Comparison of ENCODE assay signal across 25 cellular contexts in the genomic region with DNA sequence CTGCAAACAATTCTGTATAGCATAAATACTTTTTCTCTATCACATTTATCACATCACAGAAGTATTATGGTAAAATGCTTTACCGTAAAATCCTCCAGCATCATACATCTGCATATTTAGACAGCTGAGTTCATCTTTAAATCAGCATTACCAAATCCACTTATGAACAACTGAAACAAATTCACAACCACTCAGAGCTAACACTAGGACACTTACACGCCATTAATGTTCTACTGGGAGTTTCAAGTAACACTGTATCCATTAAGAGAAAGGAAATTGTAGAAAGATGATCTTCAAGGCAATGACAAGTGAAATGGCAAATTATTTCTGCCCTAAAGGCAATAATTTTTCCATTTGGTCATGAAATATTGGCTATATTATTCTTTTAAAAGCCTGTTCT.
"Had no signal": no experiment of that assay in that cellular context is flagged by ENCODE, and none has a peak within 500 bp of the region (broad histone marks: within the 10 kb centered on the region; RNA-seq: fewer than 3 reads in every experiment).

No MANE protein-coding gene starts in this region.

- H3K4me3 ChIP-seq: esophagus squamous epithelium, gastroesophageal sphincter had no signal

- H3K4me1 Mint-ChIP-seq: activated CD4-positive, alpha-beta memory T cell treated with anti-CD3 and anti-CD28 coated beads, Interleukin-2, amount 10 ng/mL, durations not matched to agents 7 days and 5 days; activated CD4-positive, alpha-beta T cell treated with anti-CD3 and anti-CD28 coated beads for 36 hours; activated CD4-positive, alpha-beta T cell treated with anti-CD3 and anti-CD28 coated beads, Interleukin-2, amount 10 ng/mL, durations not matched to agents 7 days and 5 days; central memory CD8-positive, alpha-beta T cell had no signal

- H3K27me3 ChIP-seq: brain microvascular endothelial cell, esophagus squamous epithelium, gastroesophageal sphincter had no signal

- H3K27ac Mint-ChIP-seq: activated CD4-positive, alpha-beta memory T cell treated with anti-CD3 and anti-CD28 coated beads, Interleukin-2, amount 10 ng/mL, durations not matched to agents 7 days and 5 days; activated CD4-positive, alpha-beta T cell treated with anti-CD3 and anti-CD28 coated beads for 36 hours; activated CD4-positive, alpha-beta T cell treated with anti-CD3 and anti-CD28 coated beads, Interleukin-2, amount 10 ng/mL, durations not matched to agents 7 days and 5 days; activated naive CD8-positive, alpha-beta T cell; activated T-cell treated with anti-CD3 and anti-CD28 coated beads, Interleukin-2, amount 50 U/mL, for 24 hours; activated T-cell treated with anti-CD3 and anti-CD28 coated beads, Interleukin-2, amount 50 U/mL, for 72 hours had no signal

- H3K36me3 Mint-ChIP-seq: activated naive CD8-positive, alpha-beta T cell had no signal

- H3K27ac ChIP-seq: brain microvascular endothelial cell, epithelial cell of prostate, esophagus squamous epithelium, gastroesophageal sphincter had no signal

- H3K4me3 Mint-ChIP-seq: activated CD4-positive, alpha-beta memory T cell treated with anti-CD3 and anti-CD28 coated beads, Interleukin-2, amount 10 ng/mL, durations not matched to agents 7 days and 5 days; activated CD4-positive, alpha-beta T cell treated with anti-CD3 and anti-CD28 coated beads for 36 hours; activated CD4-positive, alpha-beta T cell treated with anti-CD3 and anti-CD28 coated beads, Interleukin-2, amount 10 ng/mL, durations not matched to agents 7 days and 5 days; activated naive CD8-positive, alpha-beta T cell; activated T-cell treated with anti-CD3 and anti-CD28 coated beads, Interleukin-2, amount 50 U/mL, for 24 hours; activated T-cell treated with anti-CD3 and anti-CD28 coated beads, Interleukin-2, amount 50 U/mL, for 72 hours; central memory CD8-positive, alpha-beta T cell had no signal

- H3K9me3 ChIP-seq: esophagus squamous epithelium, gastroesophageal sphincter had no signal

- H3K36me3 ChIP-seq: brain microvascular endothelial cell, esophagus squamous epithelium, gastroesophageal sphincter had no signal

- H3K9me3 Mint-ChIP-seq: activated CD4-positive, alpha-beta memory T cell treated with anti-CD3 and anti-CD28 coated beads, Interleukin-2, amount 10 ng/mL, durations not matched to agents 7 days and 5 days; activated CD4-positive, alpha-beta T cell treated with anti-CD3 and anti-CD28 coated beads, Interleukin-2, amount 10 ng/mL, durations not matched to agents 7 days and 5 days; activated T-cell treated with anti-CD3 and anti-CD28 coated beads, Interleukin-2, amount 50 U/mL, for 24 hours; activated T-cell treated with anti-CD3 and anti-CD28 coated beads, Interleukin-2, amount 50 U/mL, for 72 hours; central memory CD8-positive, alpha-beta T cell had no signal

- H3K27me3 Mint-ChIP-seq: activated CD4-positive, alpha-beta memory T cell treated with anti-CD3 and anti-CD28 coated beads, Interleukin-2, amount 10 ng/mL, durations not matched to agents 7 days and 5 days; activated CD4-positive, alpha-beta T cell treated with anti-CD3 and anti-CD28 coated beads for 36 hours; activated CD4-positive, alpha-beta T cell treated with anti-CD3 and anti-CD28 coated beads, Interleukin-2, amount 10 ng/mL, durations not matched to agents 7 days and 5 days had no signal

- ATAC-seq: activated CD4-positive, alpha-beta T cell treated with anti-CD3 and anti-CD28 coated beads for 36 hours; activated T-cell treated with anti-CD3 and anti-CD28 coated beads, Interleukin-2, amount 50 U/mL, for 72 hours; gastroesophageal sphincter had no signal

- DNase-seq: activated CD4-positive, alpha-beta memory T cell treated with anti-CD3 and anti-CD28 coated beads, Interleukin-2, amount 10 ng/mL, durations not matched to agents 7 days and 5 days; activated CD4-positive, alpha-beta T cell treated with anti-CD3 and anti-CD28 coated beads for 36 hours; activated CD4-positive, alpha-beta T cell treated with anti-CD3 and anti-CD28 coated beads, Interleukin-2, amount 10 ng/mL, durations not matched to agents 7 days and 5 days; activated CD4-positive, alpha-beta T cell treated with anti-CD3 and anti-CD28 coated beads, Interleukin-2, amount 50 U/mL, for 4 hours; activated CD4-positive, CD25-positive, alpha-beta regulatory T cell; activated CD4-positive, CD25-positive, alpha-beta regulatory T cell treated with anti-CD3 and anti-CD28 coated beads, Interleukin-2, amount 50 U/mL, for 72 hours; activated CD8-positive, alpha-beta memory T cell treated with anti-CD3 and anti-CD28 coated beads, Interleukin-2, amount 50 U/mL, for 48 hours; activated gamma-delta T cell; activated naive CD4-positive, alpha-beta T cell; activated naive CD4-positive, alpha-beta T cell treated with anti-CD3 and anti-CD28 coated beads, Interleukin-2, amount 50 U/mL, for 16 hours; activated T-cell treated with anti-CD3 and anti-CD28 coated beads for 4 hours; activated T-cell treated with anti-CD3 and anti-CD28 coated beads, Interleukin-2, amount 50 U/mL, for 24 hours; activated T-cell treated with anti-CD3 and anti-CD28 coated beads, Interleukin-2, amount 50 U/mL, for 72 hours; amniotic stem cell; anterior cingulate cortex; brain microvascular endothelial cell; effector CD8-positive, alpha-beta T cell; esophagus squamous epithelium; foreskin melanocyte; head of caudate nucleus; T-helper 2 cell had no signal
